In the genomic region with DNA sequence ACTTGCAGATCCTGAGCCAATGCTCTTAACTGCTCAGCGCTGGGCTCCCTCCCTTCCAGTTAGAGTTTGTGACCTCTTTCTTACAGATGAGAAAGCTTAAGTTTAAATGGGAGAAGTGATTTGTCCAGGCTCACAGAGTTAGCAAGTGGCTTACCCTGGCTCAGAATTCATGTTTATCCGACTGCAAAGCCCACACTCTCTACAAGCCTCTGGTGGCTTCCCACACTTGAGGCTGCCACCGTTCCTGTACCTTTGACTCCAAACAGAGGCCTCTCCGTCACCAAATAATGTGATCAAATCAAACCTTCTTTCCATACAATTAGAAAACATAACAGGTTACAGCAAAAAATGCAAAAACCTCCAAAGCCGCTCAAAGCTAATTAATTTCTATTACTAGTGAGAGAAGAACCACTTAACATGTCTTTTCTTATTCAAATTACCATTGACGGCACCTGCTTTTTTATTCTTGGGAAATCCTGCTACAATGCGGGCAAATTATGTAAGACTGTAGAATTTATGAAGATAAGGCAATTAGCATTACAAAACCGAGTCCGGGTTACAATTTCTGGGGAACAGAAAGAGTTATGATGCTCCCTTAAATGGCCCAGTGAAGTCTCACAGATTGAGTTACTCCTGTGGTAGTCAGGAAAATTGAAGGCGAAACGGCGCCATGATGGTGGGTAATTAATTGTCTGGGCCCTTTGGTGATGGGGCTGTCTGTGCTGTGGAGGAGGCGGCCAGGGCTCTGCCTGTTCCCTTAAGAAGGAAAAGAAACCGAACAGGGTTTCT, we compare ENCODE assay signal across 17 cellular contexts.
"Had no signal": no experiment of that assay in that cellular context is flagged by ENCODE, and none has a peak within 500 bp of the region (broad histone marks: within the 10 kb centered on the region; RNA-seq: fewer than 3 reads in every experiment).

No MANE protein-coding gene starts in this region.

- H3K27me3 ChIP-seq: body of pancreas had no signal

- H3K4me1 ChIP-seq: body of pancreas, sigmoid colon, stomach had no signal

- DNase-seq: activated CD4-positive, alpha-beta memory T cell treated with anti-CD3 and anti-CD28 coated beads for 36 hours; activated CD4-positive, alpha-beta T cell treated with anti-CD3 and anti-CD28 coated beads for 4 hours; activated CD8-positive, alpha-beta memory T cell treated with anti-CD3 and anti-CD28 coated beads, Interleukin-2, amount 10 ng/mL, durations not matched to agents 7 days and 5 days; activated naive CD4-positive, alpha-beta T cell treated with anti-CD3 and anti-CD28 coated beads for 36 hours; body of pancreas; dorsolateral prefrontal cortex; immature natural killer cell; nucleus accumbens; posterior cingulate gyrus; sigmoid colon; stimulated activated CD4-positive, alpha-beta T cell treated with anti-CD3 and anti-CD28 coated beads, Interleukin-4, amount 100 ng/mL, for 24 hours; stomach had no signal

- H3K36me3 Mint-ChIP-seq: activated CD4-positive, alpha-beta memory T cell treated with anti-CD3 and anti-CD28 coated beads for 36 hours; activated CD8-positive, alpha-beta memory T cell treated with anti-CD3 and anti-CD28 coated beads, Interleukin-2, amount 10 ng/mL, durations not matched to agents 7 days and 5 days; immature natural killer cell; mesothelial cell of epicardium; natural killer cell treated with Interleukin-12 subunit alpha and Interleukin-12 subunit beta and Interleukin-15 and Interleukin-18, amount 100 ng/mL, for 72 hours; stimulated activated effector memory CD8-positive, alpha-beta T cell treated with anti-CD3 and anti-CD28 coated beads, Interleukin-12 subunit alpha, Interleukin-12 subunit beta, amount 100 ng/mL, for 72 hours; type B pancreatic cell had no signal

- H3K27ac Mint-ChIP-seq: activated CD4-positive, alpha-beta memory T cell treated with anti-CD3 and anti-CD28 coated beads for 36 hours; activated CD8-positive, alpha-beta memory T cell treated with anti-CD3 and anti-CD28 coated beads, Interleukin-2, amount 10 ng/mL, durations not matched to agents 7 days and 5 days; activated naive CD4-positive, alpha-beta T cell treated with anti-CD3 and anti-CD28 coated beads for 36 hours; activated T-helper 2 cell treated with anti-CD3 and anti-CD28 coated beads, Interferon-gamma antibody, Interleukin-2, Interleukin-4, amounts not matched to agents 10 μg/mL and 5 μg/mL and 100 μg/mL, durations not matched to agents 14 hours and 24 hours and 36 hours; immature natural killer cell; mesothelial cell of epicardium; natural killer cell treated with Interleukin-12 subunit alpha and Interleukin-12 subunit beta and Interleukin-15 and Interleukin-18, amount 100 ng/mL, for 72 hours; stimulated activated effector memory CD8-positive, alpha-beta T cell treated with anti-CD3 and anti-CD28 coated beads, Interleukin-12 subunit alpha, Interleukin-12 subunit beta, amount 100 ng/mL, for 72 hours; type B pancreatic cell had no signal

- H3K9me3 Mint-ChIP-seq: activated T-helper 2 cell treated with anti-CD3 and anti-CD28 coated beads, Interferon-gamma antibody, Interleukin-2, Interleukin-4, amounts not matched to agents 10 μg/mL and 5 μg/mL and 100 μg/mL, durations not matched to agents 14 hours and 24 hours and 36 hours; natural killer cell treated with Interleukin-12 subunit alpha and Interleukin-12 subunit beta and Interleukin-15 and Interleukin-18, amount 100 ng/mL, for 72 hours; stimulated activated effector memory CD8-positive, alpha-beta T cell treated with anti-CD3 and anti-CD28 coated beads, Interleukin-12 subunit alpha, Interleukin-12 subunit beta, amount 100 ng/mL, for 72 hours had no signal

- H3K36me3 ChIP-seq: sigmoid colon, stomach had no signal

- H3K27ac ChIP-seq: body of pancreas, dorsolateral prefrontal cortex, sigmoid colon, stomach had no signal

- H3K4me3 ChIP-seq: body of pancreas, dorsolateral prefrontal cortex, sigmoid colon, stomach had no signal

- H3K4me1 Mint-ChIP-seq: activated CD8-positive, alpha-beta memory T cell treated with anti-CD3 and anti-CD28 coated beads, Interleukin-2, amount 10 ng/mL, durations not matched to agents 7 days and 5 days; immature natural killer cell; mesothelial cell of epicardium; stimulated activated effector memory CD8-positive, alpha-beta T cell treated with anti-CD3 and anti-CD28 coated beads, Interleukin-12 subunit alpha, Interleukin-12 subunit beta, amount 100 ng/mL, for 72 hours had no signal

- ATAC-seq: activated CD8-positive, alpha-beta memory T cell treated with anti-CD3 and anti-CD28 coated beads, Interleukin-2, amount 10 ng/mL, durations not matched to agents 7 days and 5 days; body of pancreas; natural killer cell treated with Interleukin-12 subunit alpha and Interleukin-12 subunit beta and Interleukin-15 and Interleukin-18, amount 100 ng/mL, for 72 hours; stimulated activated effector memory CD8-positive, alpha-beta T cell treated with anti-CD3 and anti-CD28 coated beads, Interleukin-12 subunit alpha, Interleukin-12 subunit beta, amount 100 ng/mL, for 72 hours had no signal

- H3K4me3 Mint-ChIP-seq: activated CD4-positive, alpha-beta memory T cell treated with anti-CD3 and anti-CD28 coated beads for 36 hours; activated CD8-positive, alpha-beta memory T cell treated with anti-CD3 and anti-CD28 coated beads, Interleukin-2, amount 10 ng/mL, durations not matched to agents 7 days and 5 days; activated naive CD4-positive, alpha-beta T cell treated with anti-CD3 and anti-CD28 coated beads for 36 hours; immature natural killer cell; mesothelial cell of epicardium; natural killer cell treated with Interleukin-12 subunit alpha and Interleukin-12 subunit beta and Interleukin-15 and Interleukin-18, amount 100 ng/mL, for 72 hours; stimulated activated effector memory CD8-positive, alpha-beta T cell treated with anti-CD3 and anti-CD28 coated beads, Interleukin-12 subunit alpha, Interleukin-12 subunit beta, amount 100 ng/mL, for 72 hours; type B pancreatic cell had no signal
